In the genomic region with DNA sequence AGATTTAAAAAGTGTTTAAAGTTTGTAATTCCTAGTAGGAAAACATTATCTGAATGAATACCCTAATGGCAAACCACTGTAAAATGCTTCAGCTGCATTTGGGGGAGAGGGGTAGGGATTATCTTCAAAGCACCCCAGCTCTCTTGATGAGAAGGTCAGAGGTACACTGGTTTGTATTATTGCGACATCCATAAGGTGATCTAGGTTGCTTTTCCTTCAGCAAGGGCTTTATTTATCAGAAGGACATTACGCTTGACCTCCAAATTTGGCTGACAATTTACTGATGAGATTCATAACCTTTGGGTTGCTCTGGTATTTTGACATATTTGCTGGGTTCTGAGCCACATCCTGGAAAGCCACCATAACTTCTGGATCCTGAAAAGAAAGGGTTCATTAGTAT, we compare ENCODE assay signal across 6 cellular contexts. TPM values are rescaled to one million over a fixed set of nuclear protein-coding genes. Genes with fewer than 3 reads are reported as not detected.
DNase-seq lines count a peak whose midpoint lies in the region; ATAC-seq, FAIRE-seq and TF ChIP-seq lines count a peak whose summit lies in the region.
"Not testable (repeated sequence)": the region's sequence is repeated elsewhere in the genome, so short reads cannot be mapped to it uniquely, and the experiment has no call there.
"Had no signal": no experiment of that assay in that cellular context is flagged by ENCODE, and none has a peak within 500 bp of the region (broad histone marks: within the 10 kb centered on the region; RNA-seq: fewer than 3 reads in every experiment).

No MANE protein-coding gene starts in this region.

- H3K27me3 ChIP-seq in HUES6 (ENCODE audit: control insufficient read depth, insufficient read depth, low read length); GM12878 (replicated peaks in 1 of 2; ENCODE audit: control insufficient read depth in 2 of 2, insufficient read depth in 2 of 2, low read length in 1 of 2); iPS-20b (ENCODE audit: insufficient read depth, low read length): not testable (repeated sequence)

- POLR2A ChIA-PET in GM12878 (lab: Charles Lee), result interaction anchor here (0.8 kb wide), 1 partner anchor 28 kb away, joined by 3 read pairs; no protein-coding TSS in a partner anchor

- H3K9ac ChIP-seq in HUES6 (ENCODE audit: low read length); GM12878 (ENCODE audit: control insufficient read depth, insufficient read depth, low read length); iPS-20b (ENCODE audit: low read depth, low read length): not testable (repeated sequence)

- H3K27ac ChIP-seq in HUES6 (ENCODE audit: low read depth, low read length), result peak overlapping the region; percentile 67
- H3K27ac ChIP-seq in GM12878 (ENCODE audit: control insufficient read depth, insufficient read depth); iPS-20b (ENCODE audit: low read length): not testable (repeated sequence)

- H4K20me1 ChIP-seq in GM12878 (ENCODE audit: control insufficient read depth, insufficient read depth), result not testable (repeated sequence)

- not testable (repeated sequence) for H3K4me2 ChIP-seq in GM12878 (ENCODE audit: control insufficient read depth, insufficient read depth)

- CTCF ChIA-PET in GM12878 (lab: Yijun Ruan, JAX), result not testable (repeated sequence)

- H3K4me1 ChIP-seq in HUES6 (ENCODE audit: control insufficient read depth, insufficient read depth, low read length), result peaks cover 11% of the 10 kb centered on the region
- not testable (repeated sequence) for H3K4me1 ChIP-seq in GM12878 (ENCODE audit: control insufficient read depth, insufficient read depth, low read length); iPS-20b (ENCODE audit: insufficient read depth, low read length)

- not testable (repeated sequence) for TF ChIP-seq CTCF in GM12878 (IDR thresholded peaks at IDR 0.05 in 2 of 3, conservative IDR thresholded peaks at IDR 0.05 in 1 of 3; ENCODE audit: control insufficient read depth in 2 of 3, extremely low read depth in 1 of 3, insufficient read depth in 1 of 3, low read depth in 3 of 3, low read length in 3 of 3)

- H2AFZ ChIP-seq in GM12878 (ENCODE audit: control insufficient read depth, low read depth, low read length), result not testable (repeated sequence)

- ATAC-seq in GM12878, result not testable (repeated sequence)

- TF ChIP-seq RAD21 in GM12878 (IDR thresholded peaks at IDR 0.05; ENCODE audit: insufficient read depth, low read depth, low read length), result not testable (repeated sequence)

- WGBS in GM12878 (ENCODE audit: insufficient coverage, insufficient replicate concordance, low lambda C conversion rate, missing lambda C conversion rate), result 100% methylated on average over 2 of the region's 2 CpGs

- H3K9me3 ChIP-seq in HUES6 (ENCODE audit: control insufficient read depth, insufficient read depth, low read depth, low read length); GM12878 (replicated peaks; ENCODE audit: control insufficient read depth, insufficient read depth, low read length); iPS-20b (ENCODE audit: insufficient read depth, low read depth, low read length): not testable (repeated sequence)

- TF ChIP-seq POLR2A in GM12878 (IDR thresholded peaks at IDR 0.05; ENCODE audit: low read depth, low read length), result not testable (repeated sequence)

- intact Hi-C loops in GM12878 (cut with micrococcal nuclease; ENCODE audit: unreplicated experiment), result not testable (repeated sequence)

- H3K4me3 ChIP-seq in HUES6 (ENCODE audit: low read depth, low read length); GM12878: not testable (repeated sequence)
- H3K4me3 ChIP-seq in iPS-20b (ENCODE audit: low read length), result peak overlapping the region; percentile 42; the same call in 1 of the 2 replicates

- not testable (repeated sequence) for DNase-seq in GM12878 (ENCODE audit: low read depth, low spot score)

- SMC1A ChIA-PET in GM12878 (lab: Charles Lee; ENCODE audit: uncharacterized antibody, unreplicated experiment), result not testable (repeated sequence)

- not testable (repeated sequence) for TF ChIP-seq EP300 in GM12878 (IDR thresholded peaks at IDR 0.05; ENCODE audit: borderline replicate concordance in 1 of 2, control insufficient read depth in 1 of 2, low read depth in 2 of 2, low read length in 2 of 2)

- RAD21 ChIA-PET in GM12878 (lab: Charles Lee; ENCODE audit: unreplicated experiment), result interaction anchor here (1.0 kb wide), 1 partner anchor 10 kb away, joined by 3 read pairs; no protein-coding TSS in a partner anchor

- FAIRE-seq in GM12878 (lab: Jason Lieb, UNC), result not testable (repeated sequence)

- peaks cover 80% of the 10 kb centered on the region for H3K36me3 ChIP-seq in HUES6 (ENCODE audit: control insufficient read depth, insufficient read depth, low read length)
- peaks cover 0 to 22% of the 10 kb centered on the region in 2 experiments; a peak in 3 of 4 replicates for H3K36me3 ChIP-seq in GM12878 (ENCODE audit: control insufficient read depth in 2 of 2, insufficient read depth in 2 of 2, low read length in 1 of 2)
- H3K36me3 ChIP-seq in iPS-20b (ENCODE audit: insufficient read depth, low read depth, low read length), result peaks cover 81% of the 10 kb centered on the region

- TSS peak; percentile 83 for BruUV-seq in GM12878 (replicated peaks; lab: Mats Ljungman, UMichigan)

- not testable (repeated sequence) for H3K79me2 ChIP-seq in GM12878 (ENCODE audit: control insufficient read depth, insufficient read depth, low read length)

- in situ Hi-C loops in GM12878 (cut with MboI), result not testable (repeated sequence)

RNA-seq across cellular contexts. Expression of gene SLC25A17, which starts 7.1 kb away (rescaled TPM):
- 57.5 and 57.8 TPM in 2 replicates for total RNA-seq in GM12878 (2013; cell fraction: nucleolus; rRNA removed)
- total RNA-seq in GM12878 (2014; rRNA removed) (42.0 and 48.6 TPM in 2 replicates), GM12878 (2014; rRNA removed; fragmentation: Illumina TruSeq; extraction: Trizol) (42.2 and 43.6 TPM in 2 replicates), GM12878 (2021) (46.3 TPM in 2 replicates)
- 25.9 TPM for polyA plus RNA-seq in GM12878 (2011; ENCODE audit: low read depth)
- polyA plus RNA-seq in GM12878 (2011; rRNA removed) (67.9 and 82.0 TPM in 2 replicates), GM12878 (2014; fragmentation: Illumina TruSeq; extraction: Trizol) (49.3 and 56.7 TPM in 2 replicates), GM12878 (2014; fragmentation: Nextera tagmentation; extraction: Ambion mirVana) (100 to 1,000 TPM in 1 of 2 experiments, 10 to 100 TPM in 1; 77.7 to 113 TPM), GM12878 (2014; rRNA removed) (33.4 and 37.5 TPM in 2 replicates), GM12878 (2016; fragmentation: Nextera tagmentation; extraction: Ambion mirVana) (10 to 100 TPM; 76.6 to 77.7 TPM)
- 37.8 and 40.9 TPM in 2 replicates for polyA plus RNA-seq in GM12878 (2011; cell fraction: cytosol; rRNA removed)
- polyA plus RNA-seq in GM12878 (2011; cell fraction: nucleus; rRNA removed), result 29.6 and 34.9 TPM in 2 replicates
- 31.1 and 33.4 TPM in 2 replicates for polyA plus RNA-seq in GM12878 (2012)
- polyA minus RNA-seq in GM12878 (2011; rRNA and poly(A)+ RNA removed), result 50.9 and 51.5 TPM in 2 replicates
- 10.3 and 12.2 TPM in 2 replicates for polyA minus RNA-seq in GM12878 (2011; cell fraction: cytosol; rRNA and poly(A)+ RNA removed)
- polyA minus RNA-seq in GM12878 (2011; cell fraction: nucleus; rRNA and poly(A)+ RNA removed), result 9.1 and 16.6 TPM in 2 replicates

RNA-seq across cellular contexts. Expression of gene ST13, which starts 30.1 kb away (rescaled TPM):
- 30.2 and 36.3 TPM in 2 replicates for total RNA-seq in GM12878 (2013; cell fraction: nucleolus; rRNA removed)
- total RNA-seq in GM12878 (2014; rRNA removed) (118 and 141 TPM in 2 replicates), GM12878 (2014; rRNA removed; fragmentation: Illumina TruSeq; extraction: Trizol) (283 and 286 TPM in 2 replicates), GM12878 (2021) (181 and 183 TPM in 2 replicates)
- 187 TPM for polyA plus RNA-seq in GM12878 (2011; ENCODE audit: low read depth)
- polyA plus RNA-seq in GM12878 (2011; rRNA removed) (182 and 258 TPM in 2 replicates), GM12878 (2014; fragmentation: Illumina TruSeq; extraction: Trizol) (215 and 302 TPM in 2 replicates), GM12878 (2014; fragmentation: Nextera tagmentation; extraction: Ambion mirVana) (10 to 100 TPM; 52.5 to 86.9 TPM), GM12878 (2014; rRNA removed) (126 and 137 TPM in 2 replicates), GM12878 (2016; fragmentation: Nextera tagmentation; extraction: Ambion mirVana) (100 to 1,000 TPM; 227 TPM)
- polyA plus RNA-seq in GM12878 (2011; cell fraction: cytosol; rRNA removed), result 72.7 and 76.6 TPM in 2 replicates
- 52.1 and 59.0 TPM in 2 replicates for polyA plus RNA-seq in GM12878 (2011; cell fraction: nucleus; rRNA removed)
- polyA plus RNA-seq in GM12878 (2012), result 209 and 260 TPM in 2 replicates
- polyA minus RNA-seq in GM12878 (2011; rRNA and poly(A)+ RNA removed), result 84.7 and 85.2 TPM in 2 replicates
- 57.8 and 66.3 TPM in 2 replicates for polyA minus RNA-seq in GM12878 (2011; cell fraction: cytosol; rRNA and poly(A)+ RNA removed)
- polyA minus RNA-seq in GM12878 (2011; cell fraction: nucleus; rRNA and poly(A)+ RNA removed), result 16.8 and 22.2 TPM in 2 replicates

RNA-seq across cellular contexts. Expression of gene XPNPEP3, which starts 30.7 kb away (rescaled TPM):
- total RNA-seq in GM12878 (2013; cell fraction: nucleolus; rRNA removed), result 21.6 and 23.2 TPM in 2 replicates
- 9.1 and 9.3 TPM in 2 replicates for total RNA-seq in GM12878 (2014; rRNA removed)
- 10.4 and 12.1 TPM in 2 replicates for total RNA-seq in GM12878 (2014; rRNA removed; fragmentation: Illumina TruSeq; extraction: Trizol)
- total RNA-seq in GM12878 (2021), result 18.3 and 19.9 TPM in 2 replicates
- polyA plus RNA-seq in GM12878 (2011; ENCODE audit: low read depth), result 4.3 TPM
- 14.6 and 16.1 TPM in 2 replicates for polyA plus RNA-seq in GM12878 (2011; rRNA removed)
- polyA plus RNA-seq in GM12878 (2011; cell fraction: cytosol; rRNA removed), result 10.4 TPM in 2 replicates
- polyA plus RNA-seq in GM12878 (2011; cell fraction: nucleus; rRNA removed), result 9.9 and 13.3 TPM in 2 replicates
- polyA plus RNA-seq in GM12878 (2012), result 5.1 and 5.8 TPM in 2 replicates
- polyA plus RNA-seq in GM12878 (2014; fragmentation: Illumina TruSeq; extraction: Trizol), result 9.5 and 10.2 TPM in 2 replicates
- polyA plus RNA-seq in GM12878 (2014; fragmentation: Nextera tagmentation; extraction: Ambion mirVana), result 1 to 10 TPM; 6.7 to 7.5 TPM
- polyA plus RNA-seq in GM12878 (2014; rRNA removed), result 9.8 and 12.8 TPM in 2 replicates
- polyA plus RNA-seq in GM12878 (2016; fragmentation: Nextera tagmentation; extraction: Ambion mirVana), result 10 to 100 TPM; 11.3 to 12.0 TPM
- polyA minus RNA-seq in GM12878 (2011; rRNA and poly(A)+ RNA removed), result 23.5 and 29.0 TPM in 2 replicates
- polyA minus RNA-seq in GM12878 (2011; cell fraction: cytosol; rRNA and poly(A)+ RNA removed), result 8.2 and 10.8 TPM in 2 replicates
- 14.3 and 23.6 TPM in 2 replicates for polyA minus RNA-seq in GM12878 (2011; cell fraction: nucleus; rRNA and poly(A)+ RNA removed)

RNA-seq across cellular contexts. Expression of gene DNAJB7, which starts 35.6 kb away (rescaled TPM):
- not detected in 2 replicates for total RNA-seq in GM12878 (2013; cell fraction: nucleolus; rRNA removed)
- total RNA-seq in GM12878 (2014; rRNA removed) (not detected in 2 replicates), GM12878 (2014; rRNA removed; fragmentation: Illumina TruSeq; extraction: Trizol) (not detected in 2 replicates), GM12878 (2021) (not detected in 2 replicates)
- not detected for polyA plus RNA-seq in GM12878 (2011; ENCODE audit: low read depth)
- polyA plus RNA-seq in GM12878 (2011; rRNA removed) (not detected in 2 replicates), GM12878 (2014; fragmentation: Illumina TruSeq; extraction: Trizol) (not detected in 2 replicates), GM12878 (2014; fragmentation: Nextera tagmentation; extraction: Ambion mirVana) (under 1 TPM; 0.03 to 0.04 TPM), GM12878 (2014; rRNA removed) (not detected in 2 replicates), GM12878 (2016; fragmentation: Nextera tagmentation; extraction: Ambion mirVana) (under 1 TPM; 0.54 to 0.70 TPM)
- polyA plus RNA-seq in GM12878 (2011; cell fraction: cytosol; rRNA removed), result not detected in 2 replicates
- polyA plus RNA-seq in GM12878 (2011; cell fraction: nucleus; rRNA removed), result not detected in 2 replicates
- polyA plus RNA-seq in GM12878 (2012), result 0.07 and 0.22 TPM in 2 replicates
- not detected in 2 replicates for polyA minus RNA-seq in GM12878 (2011; rRNA and poly(A)+ RNA removed)
- not detected in 2 replicates for polyA minus RNA-seq in GM12878 (2011; cell fraction: cytosol; rRNA and poly(A)+ RNA removed)
- not detected in 2 replicates for polyA minus RNA-seq in GM12878 (2011; cell fraction: nucleus; rRNA and poly(A)+ RNA removed)
- total RNA-seq: H1, M059J, T-cell had no signal
- polyA plus RNA-seq: H1 had no signal
